ENCODE assay signal across 31 cellular contexts in the genomic region with DNA sequence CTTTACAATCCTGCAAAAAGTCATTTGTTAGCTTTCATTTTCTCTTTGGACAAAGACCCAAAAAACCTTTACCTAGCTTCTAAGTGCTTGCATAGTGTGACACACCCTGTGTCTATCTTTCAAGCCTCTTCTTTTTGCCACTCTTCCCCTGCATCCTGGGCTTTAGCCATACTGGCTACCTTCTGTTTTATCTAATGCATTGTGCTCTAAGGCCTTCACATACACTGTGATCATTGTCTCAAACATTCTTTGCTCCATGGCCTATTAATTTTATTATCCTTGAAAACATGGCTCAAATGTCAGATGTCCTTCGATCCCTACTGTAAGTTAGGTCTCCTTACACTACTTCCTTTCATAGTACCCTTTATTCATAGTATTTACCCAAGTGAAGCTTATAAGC.
DNase-seq lines count a peak whose midpoint lies in the region; ATAC-seq and TF ChIP-seq lines count a peak whose summit lies in the region.
"Had no signal": no experiment of that assay in that cellular context is flagged by ENCODE, and none has a peak within 500 bp of the region (broad histone marks: within the 10 kb centered on the region; RNA-seq: fewer than 3 reads in every experiment).

No MANE protein-coding gene starts in this region.

- 49% methylated on average over 1 of the region's 1 CpG for WGBS in prostate gland

- intact Hi-C loops in cardiac septum (cut with DNase I) (no loop called here), prostate gland (cut with DNase I) (no loop called here)

- no peaks in the 10 kb centered on the region for H3K4me1 ChIP-seq in prostate gland (replicated peaks)
- H3K4me1 ChIP-seq: colonic mucosa had no signal

- no peaks in the 10 kb centered on the region for H3K9me3 Mint-ChIP-seq in activated CD8-positive, alpha-beta memory T cell treated with anti-CD3 and anti-CD28 coated beads, Interleukin-2, amount 10 ng/mL, durations not matched to agents 7 days and 5 days (ENCODE audit: low read depth)
- no peaks in the 10 kb centered on the region for H3K9me3 Mint-ChIP-seq in central memory CD8-positive, alpha-beta T cell
- no peaks in the 10 kb centered on the region for H3K9me3 Mint-ChIP-seq in mesothelial cell of epicardium
- H3K9me3 Mint-ChIP-seq: activated T-helper 2 cell treated with anti-CD3 and anti-CD28 coated beads, Interferon-gamma antibody, Interleukin-2, Interleukin-4, amounts not matched to agents 10 μg/mL and 5 μg/mL and 100 μg/mL, durations not matched to agents 14 hours and 24 hours and 36 hours; CD4-positive, alpha-beta memory T cell; stimulated activated memory B cell treated with anti-CD40 and anti-IgM and Interleukin-4, amounts not matched to agents 10 μg/mL and 1 μg/mL and 100 μg/mL, for 72 hours; T-helper 2 cell treated with Interferon-gamma antibody and Interleukin-4, amounts not matched to agents 5 μg/mL and 100 μg/mL, for 36 hours; type B pancreatic cell had no signal

- CTCF ChIA-PET in activated CD8-positive, alpha-beta memory T cell treated with anti-CD3 and anti-CD28 coated beads, Interleukin-2, amount 10 ng/mL, durations not matched to agents 7 days and 5 days (lab: Charles Lee), result interaction anchor here (1.0 to 1.1 kb wide), 2 partner anchors 8 to 11 kb away, joined by 3 to 4 read pairs; no protein-coding TSS in a partner anchor

- no peak overlapping the region for H3K27ac ChIP-seq in prostate gland
- H3K27ac ChIP-seq: colonic mucosa, HL-60, KMS-11, neutrophil had no signal

- H3K4me3 Mint-ChIP-seq in activated CD8-positive, alpha-beta memory T cell treated with anti-CD3 and anti-CD28 coated beads, Interleukin-2, amount 10 ng/mL, durations not matched to agents 7 days and 5 days, result no peak overlapping the region
- no peak overlapping the region for H3K4me3 Mint-ChIP-seq in central memory CD8-positive, alpha-beta T cell
- H3K4me3 Mint-ChIP-seq in mesothelial cell of epicardium, result no peak overlapping the region
- H3K4me3 Mint-ChIP-seq: CD4-positive, alpha-beta memory T cell; stimulated activated memory B cell treated with anti-CD40 and anti-IgM and Interleukin-4, amounts not matched to agents 10 μg/mL and 1 μg/mL and 100 μg/mL, for 72 hours; T-helper 2 cell treated with Interferon-gamma antibody and Interleukin-4, amounts not matched to agents 5 μg/mL and 100 μg/mL, for 36 hours; type B pancreatic cell had no signal

- H3K36me3 Mint-ChIP-seq in activated CD8-positive, alpha-beta memory T cell treated with anti-CD3 and anti-CD28 coated beads, Interleukin-2, amount 10 ng/mL, durations not matched to agents 7 days and 5 days, result peaks cover 34% of the 10 kb centered on the region
- peaks cover 56% of the 10 kb centered on the region for H3K36me3 Mint-ChIP-seq in central memory CD8-positive, alpha-beta T cell (ENCODE audit: insufficient read depth)
- H3K36me3 Mint-ChIP-seq in mesothelial cell of epicardium, result peaks cover 36% of the 10 kb centered on the region

- H3K4me3 ChIP-seq in prostate gland, result no peak overlapping the region
- H3K4me3 ChIP-seq: colonic mucosa, MG63 had no signal

- H3K4me1 Mint-ChIP-seq in activated CD8-positive, alpha-beta memory T cell treated with anti-CD3 and anti-CD28 coated beads, Interleukin-2, amount 10 ng/mL, durations not matched to agents 7 days and 5 days, result peaks cover 7% of the 10 kb centered on the region
- peaks cover 9% of the 10 kb centered on the region for H3K4me1 Mint-ChIP-seq in central memory CD8-positive, alpha-beta T cell
- peaks cover 15% of the 10 kb centered on the region for H3K4me1 Mint-ChIP-seq in mesothelial cell of epicardium
- H3K4me1 Mint-ChIP-seq: stimulated activated memory B cell treated with anti-CD40 and anti-IgM and Interleukin-4, amounts not matched to agents 10 μg/mL and 1 μg/mL and 100 μg/mL, for 72 hours had no signal

- TF ChIP-seq CTCF in mesothelial cell of epicardium (IDR thresholded peaks at IDR 0.05; ENCODE audit: unreplicated experiment) (no peak), omental fat pad (IDR thresholded peaks at IDR 0.05) (no peak), prostate gland (IDR thresholded peaks at IDR 0.05) (no peak)

- no peaks in the 10 kb centered on the region for H3K9me3 ChIP-seq in prostate gland
- H3K9me3 ChIP-seq: colonic mucosa, MG63, neutrophil had no signal

- TF ChIP-seq POLR2A in prostate gland (IDR thresholded peaks at IDR 0.05), result no peak

- peak overlapping the region; percentile 14 for H3K27ac Mint-ChIP-seq in activated CD8-positive, alpha-beta memory T cell treated with anti-CD3 and anti-CD28 coated beads, Interleukin-2, amount 10 ng/mL, durations not matched to agents 7 days and 5 days
- H3K27ac Mint-ChIP-seq in central memory CD8-positive, alpha-beta T cell (ENCODE audit: low read depth), result peak overlapping the region; percentile 52
- peak overlapping the region; percentile 94 for H3K27ac Mint-ChIP-seq in mesothelial cell of epicardium
- H3K27ac Mint-ChIP-seq: activated T-helper 2 cell treated with anti-CD3 and anti-CD28 coated beads, Interferon-gamma antibody, Interleukin-2, Interleukin-4, amounts not matched to agents 10 μg/mL and 5 μg/mL and 100 μg/mL, durations not matched to agents 14 hours and 24 hours and 36 hours; stimulated activated memory B cell treated with anti-CD40 and anti-IgM and Interleukin-4, amounts not matched to agents 10 μg/mL and 1 μg/mL and 100 μg/mL, for 72 hours; T-helper 2 cell treated with Interferon-gamma antibody and Interleukin-4, amounts not matched to agents 5 μg/mL and 100 μg/mL, for 36 hours; type B pancreatic cell had no signal

- H3K27me3 Mint-ChIP-seq in activated CD8-positive, alpha-beta memory T cell treated with anti-CD3 and anti-CD28 coated beads, Interleukin-2, amount 10 ng/mL, durations not matched to agents 7 days and 5 days, result no peaks in the 10 kb centered on the region
- no peaks in the 10 kb centered on the region for H3K27me3 Mint-ChIP-seq in central memory CD8-positive, alpha-beta T cell
- H3K27me3 Mint-ChIP-seq in mesothelial cell of epicardium (ENCODE audit: low read depth), result no peaks in the 10 kb centered on the region
- H3K27me3 Mint-ChIP-seq: CD4-positive, alpha-beta memory T cell; stimulated activated memory B cell treated with anti-CD40 and anti-IgM and Interleukin-4, amounts not matched to agents 10 μg/mL and 1 μg/mL and 100 μg/mL, for 72 hours; type B pancreatic cell had no signal

- no peaks in the 10 kb centered on the region for H3K36me3 ChIP-seq in prostate gland

- H3K27me3 ChIP-seq in prostate gland (replicated peaks; ENCODE audit: insufficient read depth), result no peaks in the 10 kb centered on the region
- H3K27me3 ChIP-seq: colonic mucosa, MG63, neutrophil had no signal

- no peak for ATAC-seq in activated CD8-positive, alpha-beta memory T cell treated with anti-CD3 and anti-CD28 coated beads, Interleukin-2, amount 10 ng/mL, durations not matched to agents 7 days and 5 days
- no peak for ATAC-seq in central memory CD8-positive, alpha-beta T cell (replicated peaks; ENCODE audit: extremely low read depth, poor library complexity, severe bottlenecking)
- ATAC-seq in omental fat pad (ENCODE audit: low FRiP score), result no peak
- ATAC-seq: left colon; PC-3; stimulated activated memory B cell treated with anti-CD40 and anti-IgM and Interleukin-4, amounts not matched to agents 10 μg/mL and 1 μg/mL and 100 μg/mL, for 72 hours had no signal

- DNase-seq in activated CD8-positive, alpha-beta memory T cell treated with anti-CD3 and anti-CD28 coated beads, Interleukin-2, amount 10 ng/mL, durations not matched to agents 7 days and 5 days, result no peak
- DNase-seq in activated CD8-positive, alpha-beta memory T cell treated with anti-CD3 and anti-CD28 coated beads, Interleukin-2, amount 50 U/mL, for 4 hours, result no peak
- no peak for DNase-seq in central memory CD8-positive, alpha-beta T cell (ENCODE audit: low spot score in 2 of 2)
- no peak for DNase-seq in mesothelial cell of epicardium (ENCODE audit: low spot score in 2 of 2, unreplicated experiment in 2 of 2)
- no peak for DNase-seq in DMS53 treated with DMSO at 0.1 percent for 48 hours (lab: John Stamatoyannopoulos, UW; ENCODE audit: unreplicated experiment)
- DNase-seq in cardiac septum (ENCODE audit: low spot score), result no peak
- no peak for DNase-seq in omental fat pad (ENCODE audit: low spot score)
- DNase-seq in prostate gland (ENCODE audit: low spot score), result no peak
- DNase-seq: activated CD4-positive, alpha-beta T cell treated with anti-CD3 and anti-CD28 coated beads, Interleukin-2, amount 50 U/mL, for 48 hours; activated CD4-positive, CD25-positive, alpha-beta regulatory T cell treated with anti-CD3 and anti-CD28 coated beads, Interleukin-2, amount 50 U/mL, for 72 hours; activated CD8-positive, alpha-beta memory T cell treated with anti-CD3 and anti-CD28 coated beads, Interleukin-2, amount 50 U/mL, for 48 hours; activated naive CD4-positive, alpha-beta T cell treated with anti-CD3 and anti-CD28 coated beads, Interleukin-2, amount 50 U/mL, for 16 hours; AML-193; anterior cingulate cortex; CD4-positive, alpha-beta memory T cell; colonic mucosa; effector CD4-positive, alpha-beta T cell; left colon; MG63; NCI-H2029; NCI-H69; PC-3; stimulated activated CD4-positive, alpha-beta T cell treated with anti-CD3 and anti-CD28 coated beads, Interleukin-15, amount 100 ng/mL, for 24 hours; substantia nigra had no signal

Comparison
In these comparisons a context has a peak if more than half of its experiments do, and no peak if none do; other contexts are left out.
1. H3K27ac Mint-ChIP-seq: peak in every context shown above with its lines; median percentile 94 in mesothelial cell of epicardium; 52 in central memory CD8-positive, alpha-beta T cell; 14 in activated CD8-positive, alpha-beta memory T cell treated with anti-CD3 and anti-CD28 coated beads, Interleukin-2, amount 10 ng/mL, durations not matched to agents 7 days and 5 days.